ENCODE assay signal across 8 cellular contexts in the genomic region with DNA sequence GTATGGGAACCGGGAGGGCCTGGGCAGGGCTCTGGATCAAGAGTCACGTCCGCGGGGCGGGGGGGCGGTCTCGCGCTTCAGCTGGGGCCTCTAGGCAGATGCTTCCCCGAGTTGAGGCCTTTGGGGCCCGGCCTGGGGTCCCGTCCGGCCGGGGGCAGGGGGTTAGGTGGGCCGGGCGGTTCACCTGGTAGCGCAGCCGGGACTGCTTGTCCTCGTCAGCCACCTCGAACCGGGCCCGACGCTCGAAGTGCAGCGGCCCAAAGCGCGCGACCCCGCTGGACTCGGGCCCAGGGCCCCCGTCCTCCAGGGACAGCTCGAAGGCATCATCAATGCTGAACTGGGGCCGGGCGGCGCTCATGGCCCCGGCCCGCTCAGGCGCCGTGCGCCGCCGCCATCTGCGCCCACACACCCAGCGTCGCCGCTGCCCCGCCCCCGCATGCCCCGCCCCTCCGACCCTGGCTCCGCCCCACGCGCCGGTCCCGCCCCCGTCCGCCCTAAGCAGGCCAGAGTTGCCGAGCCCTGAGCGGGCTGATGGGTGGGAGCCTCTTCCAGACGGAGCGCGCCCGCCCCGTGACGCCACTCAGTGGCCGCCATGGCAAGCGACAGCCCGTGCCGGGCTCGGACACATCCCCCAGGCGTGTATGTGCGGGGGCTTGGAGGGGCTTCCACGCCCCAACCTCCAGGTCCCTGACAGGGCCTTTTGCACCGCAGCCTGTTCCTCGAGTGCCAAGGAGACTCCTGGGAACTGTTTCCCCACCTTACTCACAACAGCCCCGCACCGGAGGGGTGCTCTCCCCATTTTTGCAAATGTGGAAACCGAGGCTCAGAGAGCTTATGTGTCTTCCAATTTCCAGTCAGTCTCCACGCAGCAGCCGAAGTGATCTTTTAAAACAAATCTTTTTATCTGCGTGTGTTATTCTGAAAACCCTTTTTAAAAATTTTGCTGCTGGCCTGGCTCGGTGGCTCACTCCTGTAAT. TPM values are rescaled to one million over a fixed set of nuclear protein-coding genes. Genes with fewer than 3 reads are reported as not detected.
DNase-seq lines count a peak whose midpoint lies in the region; TF ChIP-seq lines count a peak whose summit lies in the region.

A gene with protein sequence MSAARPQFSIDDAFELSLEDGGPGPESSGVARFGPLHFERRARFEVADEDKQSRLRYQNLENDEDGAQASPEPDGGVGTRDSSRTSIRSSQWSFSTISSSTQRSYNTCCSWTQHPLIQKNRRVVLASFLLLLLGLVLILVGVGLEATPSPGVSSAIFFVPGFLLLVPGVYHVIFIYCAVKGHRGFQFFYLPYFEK (minus strand): TSS at position 417 of the 977 bp plus-strand sequence. CDS start 59 bp downstream, at position 358.

- DNase-seq in COR-L47 (lab: John Stamatoyannopoulos, UW) (peak; percentile 90), GM20000 (ENCODE audit: low spot score) (peak; percentile 98), OCI-LY7 (ENCODE audit: low spot score) (peak; percentile 96), activated T-cell treated with anti-CD3 and anti-CD28 coated beads for 24 hours (ENCODE audit: low read depth) (peak; percentile 87), epidermal melanocyte (ENCODE audit: insufficient read length, low spot score) (peak; percentile 94)
- DNase-seq in stimulated activated CD8-positive, alpha-beta memory T cell treated with anti-CD3 and anti-CD28 coated beads, Interleukin-2, amount 100 ng/mL, for 48 hours (ENCODE audit: low read depth in 2 of 2): peak; percentile 89 to 90

- CTCF ChIA-PET in OCI-LY7 (lab: Charles Lee; ENCODE audit: unreplicated experiment): interaction anchor here (1.2 to 1.3 kb wide), 2 partner anchors 30 to 62 kb away, joined by 3 read pairs; no protein-coding TSS in a partner anchor

- peak within 1 kb of the TSS; percentile 52 for H3K9ac ChIP-seq in HUES48 (ENCODE audit: low read depth, low read length)

- H2AFZ ChIP-seq in OCI-LY7 (ENCODE audit: low read length): peak within 1 kb of the TSS; percentile 61; the same call in 1 of the 2 replicates

- H4K20me1 ChIP-seq in OCI-LY7 (ENCODE audit: insufficient read depth, low read length): no peaks in the 10 kb centered on the region

- H3K27me3 ChIP-seq in HUES48 (ENCODE audit: control insufficient read depth, insufficient read depth, low read length): no peaks in the 10 kb centered on the region
- H3K27me3 ChIP-seq in mononuclear cell (ENCODE audit: insufficient read depth, low read length): no peaks in the 10 kb centered on the region

- peak; percentile 72 for TF ChIP-seq CTCF in GM20000 (IDR thresholded peaks at IDR 0.05; ENCODE audit: extremely low read depth, missing control alignments)
- peak; percentile 71 for TF ChIP-seq CTCF in OCI-LY7 (conservative IDR thresholded peaks at IDR 0.05; ENCODE audit: low read length)

- peak within 1 kb of the TSS; percentile 73 for H3K27ac ChIP-seq in HUES48 (ENCODE audit: low read depth, low read length)
- peak within 1 kb of the TSS; percentile 76 for H3K27ac ChIP-seq in OCI-LY7 (ENCODE audit: low read depth, low read length, poor library complexity, severe bottlenecking)

- H3K4me1 ChIP-seq in HUES48 (ENCODE audit: control insufficient read depth, insufficient read depth, low read length): peaks cover 14% of the 10 kb centered on the region; the same call in 1 of the 2 replicates
- peaks cover 52% of the 10 kb centered on the region for H3K4me1 ChIP-seq in OCI-LY7 (ENCODE audit: insufficient read depth, low read length, poor library complexity, severe bottlenecking)
- peaks cover 46% of the 10 kb centered on the region for H3K4me1 ChIP-seq in mononuclear cell (ENCODE audit: insufficient read depth, low read length)

- BruUV-seq in OCI-LY7 (replicated peaks; lab: Mats Ljungman, UMichigan): no TSS peak

- H3K36me3 ChIP-seq in HUES48 (ENCODE audit: control insufficient read depth, insufficient read depth, low read length) (0 out of 2 replicates have a peak, but pooled peaks cover 4% of the 10 kb centered on the region), OCI-LY7 (ENCODE audit: insufficient read depth, low read length) (no peaks in the 10 kb centered on the region)

- no peaks in the 10 kb centered on the region for H3K9me2 ChIP-seq in OCI-LY7 (ENCODE audit: insufficient read depth, low read length)

- POLR2A ChIA-PET in OCI-LY7 (lab: Charles Lee): interaction anchor here (1.0 to 4.2 kb wide), 11 partner anchors 9 to 993 kb away, joined by 3 to 20 read pairs (median 5); partner anchors contain the start of genes AIP, CORO1B, PPP1CA and PTPRCAP

- H3K4me3 ChIP-seq in HUES48 (ENCODE audit: low read depth, low read length) (peak within 1 kb of the TSS; percentile 83), OCI-LY7 (ENCODE audit: low read depth, low read length, poor library complexity, severe bottlenecking) (peak within 1 kb of the TSS; percentile 87), mononuclear cell (ENCODE audit: low read length) (peak within 1 kb of the TSS; percentile 62)

- peaks cover 23% of the 10 kb centered on the region; the same call in 1 of the 2 replicates for H3K79me2 ChIP-seq in OCI-LY7 (ENCODE audit: insufficient read depth, low read depth, low read length)

- H3K9me3 ChIP-seq in HUES48 (ENCODE audit: control insufficient read depth, insufficient read depth, low read length) (no peaks in the 10 kb centered on the region), OCI-LY7 (ENCODE audit: low read length) (no peaks in the 10 kb centered on the region), mononuclear cell (ENCODE audit: low read depth, low read length) (no peaks in the 10 kb centered on the region)

- peak within 1 kb of the TSS; percentile 100 for H3K4me2 ChIP-seq in OCI-LY7 (ENCODE audit: low read length)

- intact Hi-C loops in OCI-LY7 (cut with micrococcal nuclease; ENCODE audit: unreplicated experiment): loop anchor here (1.0 to 5.0 kb wide), 5 partner anchors 26 to 117 kb away; partner anchors contain the start of genes CORO1B, POLD4 and PTPRCAP

RNA-seq across cellular contexts. Expression of the gene that starts here (rescaled TPM):
- 26.8 and 38.8 TPM in 2 replicates for total RNA-seq in OCI-LY7 (2014; rRNA removed; shearing (Covaris generic))
- total RNA-seq in OCI-LY7 (2022) (76.9 and 86.9 TPM in 2 replicates), mononuclear cell (18.4 TPM)

Comparison
In these comparisons a context has a peak if more than half of its experiments do, and no peak if none do; other contexts are left out.
1. Peak in every context shown above with its lines: DNase-seq, H3K4me3 ChIP-seq and H3K27ac ChIP-seq.